Comparison of ENCODE assay signal across 1 cellular context in the genomic region with DNA sequence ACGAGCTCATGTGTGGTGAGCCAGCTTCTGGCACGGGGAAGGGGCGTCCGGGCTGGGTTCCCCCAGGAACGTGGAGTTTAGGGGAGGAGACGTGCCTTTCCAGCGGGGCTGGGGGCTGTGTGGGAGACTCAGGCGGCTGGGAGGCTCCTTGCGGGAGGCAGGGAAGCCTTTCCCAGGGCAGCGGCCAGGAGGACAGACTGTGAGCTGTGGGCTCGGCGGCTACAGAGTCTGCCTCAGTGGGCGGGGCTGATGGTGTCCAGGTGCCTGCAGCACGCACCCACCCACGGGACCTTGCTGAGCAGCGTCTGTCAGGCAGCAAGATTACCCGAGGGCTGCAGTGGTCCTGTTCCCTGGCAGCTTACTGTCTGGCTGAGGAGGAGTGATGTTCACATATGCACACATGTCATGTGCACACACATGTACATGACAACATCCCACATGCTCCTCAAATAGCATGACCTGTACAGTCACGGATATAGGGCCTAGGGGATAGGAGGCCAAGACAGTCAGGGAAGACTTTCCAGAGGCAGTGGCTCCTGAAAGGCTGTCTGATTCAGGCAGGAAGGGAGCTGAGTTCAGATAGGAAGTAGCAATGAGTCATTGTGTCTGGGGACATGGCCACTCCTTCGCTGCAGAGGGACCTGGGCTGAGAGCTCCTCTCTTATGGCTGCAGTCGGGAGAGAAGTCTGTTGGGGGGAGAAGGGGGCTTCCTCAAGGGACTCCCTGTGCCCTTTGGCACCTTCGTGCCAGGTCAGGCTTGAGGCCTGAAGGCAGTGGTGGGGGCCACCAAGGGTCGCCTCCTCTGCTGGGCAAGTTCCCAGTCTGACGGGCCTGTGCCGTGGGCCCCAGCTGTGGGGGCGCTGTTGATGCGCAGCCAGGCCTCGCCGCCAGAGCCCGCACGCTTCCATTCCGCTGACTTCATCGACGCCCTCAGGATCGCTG.
TF ChIP-seq lines count a peak whose summit lies in the region.

No MANE protein-coding gene starts in this region.

TF ChIP-seq in H1, 55 proteins besides CTCF, POLR2A, EP300 and RAD21:
- no peak for TF ChIP-seq TBP (IDR thresholded peaks at IDR 0.05; ENCODE audit: low read depth, low read length)
- TF ChIP-seq JUND (IDR thresholded peaks at IDR 0.05; ENCODE audit: low read length) = no peak
- TF ChIP-seq SAP30 (IDR thresholded peaks at IDR 0.05; ENCODE audit: insufficient read depth, insufficient replicate concordance, low read length) = no peak
- TF ChIP-seq BCL11A (IDR thresholded peaks at IDR 0.05; ENCODE audit: low read depth in 2 of 2, low read length in 2 of 2) = no peak
- TF ChIP-seq TCF12 (IDR thresholded peaks at IDR 0.05; ENCODE audit: low read depth, low read length) = no peak
- no peak for TF ChIP-seq RNF2 (IDR thresholded peaks at IDR 0.05; ENCODE audit: borderline replicate concordance, low read depth, low read length, missing control alignments, poor library complexity, severe bottlenecking)
- no peak for TF ChIP-seq ASH2L (IDR thresholded peaks at IDR 0.05; ENCODE audit: low read length)
- TF ChIP-seq SRF (IDR thresholded peaks at IDR 0.05; ENCODE audit: low read depth, low read length) = no peak
- TF ChIP-seq NRF1 (IDR thresholded peaks at IDR 0.05; ENCODE audit: low read depth, low read length) = no peak
- TF ChIP-seq SUZ12 (IDR thresholded peaks at IDR 0.05; ENCODE audit: low read length) = no peak
- TF ChIP-seq SP2 (IDR thresholded peaks at IDR 0.05; ENCODE audit: low read length) = no peak
- TF ChIP-seq CHD7 (IDR thresholded peaks at IDR 0.05; ENCODE audit: insufficient replicate concordance, low read length) = no peak
- no peak for TF ChIP-seq SP4 (IDR thresholded peaks at IDR 0.05; ENCODE audit: low read length)
- TF ChIP-seq JUN (IDR thresholded peaks at IDR 0.05; ENCODE audit: low read depth, low read length) = no peak
- no peak for TF ChIP-seq SIRT6 (IDR thresholded peaks at IDR 0.05; ENCODE audit: low read length)
- TF ChIP-seq RBBP5 (IDR thresholded peaks at IDR 0.05; ENCODE audit: borderline replicate concordance, low read depth, low read length) = no peak
